Comparison of ENCODE assay signal across 2 cellular contexts in the genomic region with DNA sequence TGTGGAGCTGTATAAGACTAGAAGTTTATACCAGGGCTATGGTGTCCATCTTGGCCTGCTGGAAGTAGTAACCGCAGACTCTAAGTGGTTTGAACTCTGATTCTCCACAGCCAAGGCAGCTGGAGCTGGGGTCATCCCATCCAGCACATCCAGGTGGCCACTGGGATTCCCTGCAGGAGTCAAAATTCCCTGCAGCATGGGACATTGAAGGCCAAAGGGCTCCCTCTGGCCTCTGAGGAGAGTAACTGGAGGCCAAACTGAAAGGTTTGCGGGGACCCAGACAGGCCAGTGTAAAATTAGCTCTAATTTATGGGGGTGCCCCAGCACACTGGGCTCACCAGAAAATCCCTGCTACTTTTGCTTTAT.
TF ChIP-seq lines count a peak whose summit lies in the region.

No MANE protein-coding gene starts in this region.

TF ChIP-seq in HCT116, 20 proteins besides CTCF, POLR2A, EP300 and RAD21:
- TF ChIP-seq, protein P1, sequence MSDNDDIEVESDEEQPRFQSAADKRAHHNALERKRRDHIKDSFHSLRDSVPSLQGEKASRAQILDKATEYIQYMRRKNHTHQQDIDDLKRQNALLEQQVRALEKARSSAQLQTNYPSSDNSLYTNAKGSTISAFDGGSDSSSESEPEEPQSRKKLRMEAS (IDR thresholded peaks at IDR 0.05): no peak
- TF ChIP-seq, protein P2, sequence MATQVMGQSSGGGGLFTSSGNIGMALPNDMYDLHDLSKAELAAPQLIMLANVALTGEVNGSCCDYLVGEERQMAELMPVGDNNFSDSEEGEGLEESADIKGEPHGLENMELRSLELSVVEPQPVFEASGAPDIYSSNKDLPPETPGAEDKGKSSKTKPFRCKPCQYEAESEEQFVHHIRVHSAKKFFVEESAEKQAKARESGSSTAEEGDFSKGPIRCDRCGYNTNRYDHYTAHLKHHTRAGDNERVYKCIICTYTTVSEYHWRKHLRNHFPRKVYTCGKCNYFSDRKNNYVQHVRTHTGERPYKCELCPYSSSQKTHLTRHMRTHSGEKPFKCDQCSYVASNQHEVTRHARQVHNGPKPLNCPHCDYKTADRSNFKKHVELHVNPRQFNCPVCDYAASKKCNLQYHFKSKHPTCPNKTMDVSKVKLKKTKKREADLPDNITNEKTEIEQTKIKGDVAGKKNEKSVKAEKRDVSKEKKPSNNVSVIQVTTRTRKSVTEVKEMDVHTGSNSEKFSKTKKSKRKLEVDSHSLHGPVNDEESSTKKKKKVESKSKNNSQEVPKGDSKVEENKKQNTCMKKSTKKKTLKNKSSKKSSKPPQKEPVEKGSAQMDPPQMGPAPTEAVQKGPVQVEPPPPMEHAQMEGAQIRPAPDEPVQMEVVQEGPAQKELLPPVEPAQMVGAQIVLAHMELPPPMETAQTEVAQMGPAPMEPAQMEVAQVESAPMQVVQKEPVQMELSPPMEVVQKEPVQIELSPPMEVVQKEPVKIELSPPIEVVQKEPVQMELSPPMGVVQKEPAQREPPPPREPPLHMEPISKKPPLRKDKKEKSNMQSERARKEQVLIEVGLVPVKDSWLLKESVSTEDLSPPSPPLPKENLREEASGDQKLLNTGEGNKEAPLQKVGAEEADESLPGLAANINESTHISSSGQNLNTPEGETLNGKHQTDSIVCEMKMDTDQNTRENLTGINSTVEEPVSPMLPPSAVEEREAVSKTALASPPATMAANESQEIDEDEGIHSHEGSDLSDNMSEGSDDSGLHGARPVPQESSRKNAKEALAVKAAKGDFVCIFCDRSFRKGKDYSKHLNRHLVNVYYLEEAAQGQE (IDR thresholded peaks at IDR 0.05; ENCODE audit: low read depth): no peak
- TF ChIP-seq, protein P3, sequence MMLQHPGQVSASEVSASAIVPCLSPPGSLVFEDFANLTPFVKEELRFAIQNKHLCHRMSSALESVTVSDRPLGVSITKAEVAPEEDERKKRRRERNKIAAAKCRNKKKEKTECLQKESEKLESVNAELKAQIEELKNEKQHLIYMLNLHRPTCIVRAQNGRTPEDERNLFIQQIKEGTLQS (IDR thresholded peaks at IDR 0.05): no peak
- TF ChIP-seq EZH2phosphoT487 (IDR thresholded peaks at IDR 0.05; ENCODE audit: borderline replicate concordance) (no peak), ZFX (IDR thresholded peaks at IDR 0.05) (no peak), ELF1 (IDR thresholded peaks at IDR 0.05; ENCODE audit: borderline replicate concordance, low read depth) (no peak), EZH2 (IDR thresholded peaks at IDR 0.05) (no peak), SP1 (IDR thresholded peaks at IDR 0.05; ENCODE audit: low read depth) (no peak), JUND (IDR thresholded peaks at IDR 0.05) (no peak), TCF7L2 (IDR thresholded peaks at IDR 0.05; ENCODE audit: borderline replicate concordance, extremely low read depth, insufficient read depth, insufficient read length) (no peak), ZNF274 (IDR thresholded peaks at IDR 0.05; ENCODE audit: low read depth, low read length) (no peak), CEBPB (IDR thresholded peaks at IDR 0.05; ENCODE audit: low read depth) (no peak), SRF (IDR thresholded peaks at IDR 0.05; ENCODE audit: low read depth) (no peak)

TF ChIP-seq in H1, 55 proteins besides CTCF, POLR2A, EP300 and RAD21:
- TF ChIP-seq ASH2L (IDR thresholded peaks at IDR 0.05; ENCODE audit: low read length): no peak
- TF ChIP-seq, protein P4, sequence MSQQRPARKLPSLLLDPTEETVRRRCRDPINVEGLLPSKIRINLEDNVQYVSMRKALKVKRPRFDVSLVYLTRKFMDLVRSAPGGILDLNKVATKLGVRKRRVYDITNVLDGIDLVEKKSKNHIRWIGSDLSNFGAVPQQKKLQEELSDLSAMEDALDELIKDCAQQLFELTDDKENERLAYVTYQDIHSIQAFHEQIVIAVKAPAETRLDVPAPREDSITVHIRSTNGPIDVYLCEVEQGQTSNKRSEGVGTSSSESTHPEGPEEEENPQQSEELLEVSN (IDR thresholded peaks at IDR 0.05): no peak
- TF ChIP-seq SAP30 (IDR thresholded peaks at IDR 0.05; ENCODE audit: insufficient read depth, insufficient replicate concordance, low read length): no peak
- TF ChIP-seq, protein P5, sequence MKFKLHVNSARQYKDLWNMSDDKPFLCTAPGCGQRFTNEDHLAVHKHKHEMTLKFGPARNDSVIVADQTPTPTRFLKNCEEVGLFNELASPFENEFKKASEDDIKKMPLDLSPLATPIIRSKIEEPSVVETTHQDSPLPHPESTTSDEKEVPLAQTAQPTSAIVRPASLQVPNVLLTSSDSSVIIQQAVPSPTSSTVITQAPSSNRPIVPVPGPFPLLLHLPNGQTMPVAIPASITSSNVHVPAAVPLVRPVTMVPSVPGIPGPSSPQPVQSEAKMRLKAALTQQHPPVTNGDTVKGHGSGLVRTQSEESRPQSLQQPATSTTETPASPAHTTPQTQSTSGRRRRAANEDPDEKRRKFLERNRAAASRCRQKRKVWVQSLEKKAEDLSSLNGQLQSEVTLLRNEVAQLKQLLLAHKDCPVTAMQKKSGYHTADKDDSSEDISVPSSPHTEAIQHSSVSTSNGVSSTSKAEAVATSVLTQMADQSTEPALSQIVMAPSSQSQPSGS (IDR thresholded peaks at IDR 0.05; ENCODE audit: low read length): no peak
- TF ChIP-seq SIRT6 (IDR thresholded peaks at IDR 0.05; ENCODE audit: low read length): no peak
- no peak for TF ChIP-seq PHF8 (conservative IDR thresholded peaks at IDR 0.05; ENCODE audit: low read depth, low read length)
- TF ChIP-seq KDM5A (IDR thresholded peaks at IDR 0.05; ENCODE audit: low read length): no peak
- TF ChIP-seq, protein P6, sequence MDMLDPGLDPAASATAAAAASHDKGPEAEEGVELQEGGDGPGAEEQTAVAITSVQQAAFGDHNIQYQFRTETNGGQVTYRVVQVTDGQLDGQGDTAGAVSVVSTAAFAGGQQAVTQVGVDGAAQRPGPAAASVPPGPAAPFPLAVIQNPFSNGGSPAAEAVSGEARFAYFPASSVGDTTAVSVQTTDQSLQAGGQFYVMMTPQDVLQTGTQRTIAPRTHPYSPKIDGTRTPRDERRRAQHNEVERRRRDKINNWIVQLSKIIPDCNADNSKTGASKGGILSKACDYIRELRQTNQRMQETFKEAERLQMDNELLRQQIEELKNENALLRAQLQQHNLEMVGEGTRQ (IDR thresholded peaks at IDR 0.05; ENCODE audit: low read length): no peak
- no peak for TF ChIP-seq RBBP5 (IDR thresholded peaks at IDR 0.05; ENCODE audit: borderline replicate concordance, low read depth, low read length)
- no peak for TF ChIP-seq SP1 (IDR thresholded peaks at IDR 0.05; ENCODE audit: low read depth, low read length)
- no peak for TF ChIP-seq SIX5 (IDR thresholded peaks at IDR 0.05; ENCODE audit: low read depth, low read length)
- no peak for TF ChIP-seq GTF2F1 (IDR thresholded peaks at IDR 0.05; ENCODE audit: borderline replicate concordance, low read depth, low read length)
- no peak for TF ChIP-seq MAFK (IDR thresholded peaks at IDR 0.05; ENCODE audit: low read depth, low read length)
- no peak for TF ChIP-seq POU5F1 (IDR thresholded peaks at IDR 0.05; ENCODE audit: low read depth, low read length)
- no peak for TF ChIP-seq NRF1 (IDR thresholded peaks at IDR 0.05; ENCODE audit: low read depth, low read length)
- TF ChIP-seq SRF (IDR thresholded peaks at IDR 0.05; ENCODE audit: low read depth, low read length): no peak
TF ChIP-seq in H1: peak in this region for 0.
